In genomic region chr17:30393911-30394867, GRCh38 we compare ENCODE assay signal across 14 cellular contexts. TPM values are rescaled to one million over a fixed set of nuclear protein-coding genes. Genes with fewer than 3 reads are reported as not detected.
DNase-seq lines count a peak whose midpoint lies in the region; ATAC-seq and TF ChIP-seq lines count a peak whose summit lies in the region.
"Had no signal": no experiment of that assay in that cellular context is flagged by ENCODE, and none has a peak within 500 bp of the region (broad histone marks: within the 10 kb centered on the region; RNA-seq: fewer than 3 reads in every experiment).

No MANE protein-coding gene starts in this region.

- H3K36me3 Mint-ChIP-seq in progenitor cell of endocrine pancreas (ENCODE audit: insufficient read depth), result peaks cover 16% of the 10 kb centered on the region
- no peaks in the 10 kb centered on the region for H3K36me3 Mint-ChIP-seq in stimulated activated naive B cell treated with anti-CD40 and anti-IgM and Interleukin-4, amounts not matched to agents 10 μg/mL and 1 μg/mL and 100 μg/mL, for 72 hours
- H3K36me3 Mint-ChIP-seq in activated naive CD8-positive, alpha-beta T cell treated with anti-CD3 and anti-CD28 coated beads for 36 hours, result peaks cover 10% of the 10 kb centered on the region

- H3K27ac Mint-ChIP-seq in progenitor cell of endocrine pancreas, result peak overlapping the region; percentile 1
- no peak overlapping the region for H3K27ac Mint-ChIP-seq in stimulated activated naive B cell treated with anti-CD40 and anti-IgM and Interleukin-4, amounts not matched to agents 10 μg/mL and 1 μg/mL and 100 μg/mL, for 72 hours
- no peak overlapping the region for H3K27ac Mint-ChIP-seq in activated naive CD8-positive, alpha-beta T cell treated with anti-CD3 and anti-CD28 coated beads for 36 hours

- DNase-seq in NCI-H2227 treated with DMSO at 0.1 percent for 48 hours (lab: John Stamatoyannopoulos, UW) (peak; percentile 30), NCI-H2227 (lab: John Stamatoyannopoulos, UW; ENCODE audit: unreplicated experiment) (no peak), DMS53 treated with DMSO at 0.1 percent for 48 hours (lab: John Stamatoyannopoulos, UW; ENCODE audit: unreplicated experiment) (peak; percentile 61), NCI-H82 (lab: John Stamatoyannopoulos, UW) (peak; percentile 71), progenitor cell of endocrine pancreas (ENCODE audit: low spot score, unreplicated experiment) (no peak)
- DNase-seq in stimulated activated naive B cell treated with anti-CD40 and anti-IgM and Interleukin-4, amounts not matched to agents 10 μg/mL and 1 μg/mL and 100 μg/mL, for 72 hours, result no peak
- DNase-seq in activated naive CD8-positive, alpha-beta T cell treated with anti-CD3 and anti-CD28 coated beads for 36 hours, result no peak
- DNase-seq: ACHN; CD4-positive, CD25-positive, alpha-beta regulatory T cell; EL; Kasumi-1; NCI-H1417 treated with DMSO at 0.1 percent for 48 hours; NCI-H2081 treated with DMSO at 0.1 percent for 48 hours; NCI-H526 had no signal

- no peaks in the 10 kb centered on the region for H3K9me3 Mint-ChIP-seq in progenitor cell of endocrine pancreas (ENCODE audit: low read depth)
- no peaks in the 10 kb centered on the region for H3K9me3 Mint-ChIP-seq in stimulated activated naive B cell treated with anti-CD40 and anti-IgM and Interleukin-4, amounts not matched to agents 10 μg/mL and 1 μg/mL and 100 μg/mL, for 72 hours
- no peaks in the 10 kb centered on the region for H3K9me3 Mint-ChIP-seq in activated naive CD8-positive, alpha-beta T cell treated with anti-CD3 and anti-CD28 coated beads for 36 hours
- H3K9me3 Mint-ChIP-seq: CD4-positive, CD25-positive, alpha-beta regulatory T cell had no signal

- peaks cover 32% of the 10 kb centered on the region for H3K4me1 Mint-ChIP-seq in progenitor cell of endocrine pancreas (ENCODE audit: low read depth)
- no peaks in the 10 kb centered on the region for H3K4me1 Mint-ChIP-seq in stimulated activated naive B cell treated with anti-CD40 and anti-IgM and Interleukin-4, amounts not matched to agents 10 μg/mL and 1 μg/mL and 100 μg/mL, for 72 hours
- peaks cover 19% of the 10 kb centered on the region for H3K4me1 Mint-ChIP-seq in activated naive CD8-positive, alpha-beta T cell treated with anti-CD3 and anti-CD28 coated beads for 36 hours

- no peaks in the 10 kb centered on the region for H3K27me3 Mint-ChIP-seq in progenitor cell of endocrine pancreas
- H3K27me3 Mint-ChIP-seq in stimulated activated naive B cell treated with anti-CD40 and anti-IgM and Interleukin-4, amounts not matched to agents 10 μg/mL and 1 μg/mL and 100 μg/mL, for 72 hours, result no peaks in the 10 kb centered on the region
- no peaks in the 10 kb centered on the region for H3K27me3 Mint-ChIP-seq in activated naive CD8-positive, alpha-beta T cell treated with anti-CD3 and anti-CD28 coated beads for 36 hours

- ATAC-seq in stimulated activated naive B cell treated with anti-CD40 and anti-IgM and Interleukin-4, amounts not matched to agents 10 μg/mL and 1 μg/mL and 100 μg/mL, for 72 hours (replicated peaks), result no peak

- no peak for TF ChIP-seq CTCF in progenitor cell of endocrine pancreas (IDR thresholded peaks at IDR 0.05; ENCODE audit: unreplicated experiment)

- peak overlapping the region; percentile 3 for H3K4me3 Mint-ChIP-seq in progenitor cell of endocrine pancreas (ENCODE audit: low read depth)
- no peak overlapping the region for H3K4me3 Mint-ChIP-seq in stimulated activated naive B cell treated with anti-CD40 and anti-IgM and Interleukin-4, amounts not matched to agents 10 μg/mL and 1 μg/mL and 100 μg/mL, for 72 hours
- H3K4me3 Mint-ChIP-seq in activated naive CD8-positive, alpha-beta T cell treated with anti-CD3 and anti-CD28 coated beads for 36 hours, result no peak overlapping the region
- H3K4me3 Mint-ChIP-seq: CD4-positive, CD25-positive, alpha-beta regulatory T cell had no signal

RNA-seq across cellular contexts. Expression of gene CPD, which starts 15.5 kb away (rescaled TPM):
- total RNA-seq in progenitor cell of endocrine pancreas, result 123 and 124 TPM in 2 replicates
- total RNA-seq in activated naive CD8-positive, alpha-beta T cell treated with anti-CD3 and anti-CD28 coated beads for 36 hours, result 10 to 100 TPM; 23.7 to 26.2 TPM

Comparison
In these comparisons a context has a peak if more than half of its experiments do, and no peak if none do; other contexts are left out.
1. DNase-seq: peak in NCI-H2227 treated with DMSO at 0.1 percent for 48 hours (single experiment), DMS53 treated with DMSO at 0.1 percent for 48 hours (single experiment) and NCI-H82 (single experiment); none in NCI-H2227 (single experiment), progenitor cell of endocrine pancreas (single experiment), stimulated activated naive B cell treated with anti-CD40 and anti-IgM and Interleukin-4, amounts not matched to agents 10 μg/mL and 1 μg/mL and 100 μg/mL, for 72 hours (single experiment) and activated naive CD8-positive, alpha-beta T cell treated with anti-CD3 and anti-CD28 coated beads for 36 hours (single experiment).